8 cellular contexts compared by ENCODE assay signal in the genomic region with DNA sequence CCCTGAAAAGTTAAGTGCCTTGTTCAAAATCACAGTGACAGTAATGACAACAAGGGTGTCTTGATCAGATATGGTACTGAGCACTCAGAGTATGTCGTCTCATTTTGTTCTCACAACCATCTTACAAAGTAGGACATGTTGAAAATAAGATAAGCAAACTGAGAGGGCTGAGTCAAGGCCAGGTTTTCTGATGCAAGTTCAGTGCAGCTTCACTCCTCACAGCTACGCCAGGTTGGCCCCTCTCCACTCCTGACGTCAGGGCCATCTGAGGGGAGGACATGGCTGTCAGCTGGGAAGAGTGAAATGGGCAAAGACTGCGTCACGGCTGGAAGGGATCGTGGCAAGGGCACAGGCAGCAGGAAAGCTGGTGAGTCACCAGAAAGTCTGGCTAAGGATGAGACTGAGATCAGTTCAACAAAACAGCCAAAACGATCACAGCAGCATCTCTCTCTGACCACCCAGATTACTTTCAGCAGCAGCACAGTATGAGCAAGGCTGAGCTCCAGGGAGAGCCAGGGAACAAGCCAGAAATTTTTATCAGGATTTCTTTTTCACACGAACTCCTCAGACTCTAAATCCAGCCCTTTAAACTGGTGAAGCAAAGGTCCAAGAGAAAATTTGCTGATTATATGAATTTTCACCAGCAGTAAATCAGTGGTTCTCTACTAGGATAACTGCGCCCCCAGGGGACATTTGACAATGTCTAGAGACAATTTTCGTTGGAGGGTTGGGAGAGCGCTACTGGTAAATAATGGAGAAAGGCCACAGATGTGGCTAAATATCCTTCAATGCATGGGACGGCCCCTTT.
A peak's percentile ranks its signal among the peaks of the same experiment; 100 is the strongest.
DNase-seq lines count a peak whose midpoint lies in the region; ATAC-seq and TF ChIP-seq lines count a peak whose summit lies in the region.

No MANE protein-coding gene starts in this region.

- H3K4me1 Mint-ChIP-seq in naive thymus-derived CD4-positive, alpha-beta T cell: peaks cover 16 to 57% (median 38%) of the 10 kb centered on the region in 7 donors

- DNase-seq in AG09319 (ENCODE audit: extremely low read depth, low read depth): peak; percentile 98
- DNase-seq in PC-3: peak; percentile 78
- no peak for DNase-seq in naive thymus-derived CD4-positive, alpha-beta T cell
- DNase-seq in OCI-LY7 (ENCODE audit: low spot score): no peak
- DNase-seq in DMS79 treated with DMSO at 0.1 percent for 48 hours (lab: John Stamatoyannopoulos, UW): no peak

- no peaks in the 10 kb centered on the region for H3K27me3 Mint-ChIP-seq in naive thymus-derived CD4-positive, alpha-beta T cell

- H3K79me2 ChIP-seq in PC-3 (ENCODE audit: low read length) (no peaks in the 10 kb centered on the region), OCI-LY7 (ENCODE audit: insufficient read depth, low read depth, low read length) (no peaks in the 10 kb centered on the region)

- H3K27me3 ChIP-seq in PC-3 (ENCODE audit: low read length) (no peaks in the 10 kb centered on the region), esophagus (ENCODE audit: control insufficient read depth in 1 of 2, insufficient read depth in 2 of 2, low read length in 2 of 2) (no peaks in the 10 kb centered on the region)
- H3K27me3 ChIP-seq in naive thymus-derived CD4-positive, alpha-beta T cell (ENCODE audit: control insufficient read depth in 2 of 2, insufficient read depth in 2 of 2, low read length in 2 of 2): no peaks in the 10 kb centered on the region

- peaks cover 0 to 39% (median 14%) of the 10 kb centered on the region in 5 donors for H3K36me3 Mint-ChIP-seq in naive thymus-derived CD4-positive, alpha-beta T cell

- no peaks in the 10 kb centered on the region for H3F3A ChIP-seq in PC-3 (ENCODE audit: low read length, unreplicated experiment)

- H3K27ac ChIP-seq in PC-3 (ENCODE audit: low read length): peak overlapping the region; percentile 42
- H3K27ac ChIP-seq in esophagus (ENCODE audit: low read depth in 2 of 2, low read length in 1 of 2): peak overlapping the region; percentile 26 to 37
- no peak overlapping the region for H3K27ac ChIP-seq in naive thymus-derived CD4-positive, alpha-beta T cell (ENCODE audit: low read depth, low read length)
- no peak overlapping the region for H3K27ac ChIP-seq in OCI-LY7 (ENCODE audit: low read depth, low read length, poor library complexity, severe bottlenecking)

- WGBS in esophagus, 2 donors: 53 to 54% methylated on average over 12 of the region's 12 CpGs

- H2AFZ ChIP-seq in PC-3 (ENCODE audit: low read length): peak overlapping the region; percentile 23
- no peak overlapping the region for H2AFZ ChIP-seq in OCI-LY7 (ENCODE audit: low read length)

- H3K9me2 ChIP-seq in PC-3 (replicated peaks; ENCODE audit: low read length) (no peaks in the 10 kb centered on the region), OCI-LY7 (ENCODE audit: insufficient read depth, low read length) (no peaks in the 10 kb centered on the region)

- peaks cover 2 to 43% (median 16%) of the 10 kb centered on the region in 11 donors for H3K9me3 Mint-ChIP-seq in naive thymus-derived CD4-positive, alpha-beta T cell

- no peak overlapping the region for H3K9ac ChIP-seq in PC-3 (ENCODE audit: low read length)

- intact Hi-C loops in PC-3 (cut with micrococcal nuclease) (no loop called here), OCI-LY7 (cut with micrococcal nuclease; ENCODE audit: unreplicated experiment) (no loop called here)
- intact Hi-C loops in naive thymus-derived CD4-positive, alpha-beta T cell (cut with micrococcal nuclease): loop anchor here in 1 of 2 donors (2.0 kb wide), 1 partner anchor 15 kb away; no protein-coding TSS in a partner anchor

- H3K4me1 ChIP-seq in PC-3 (ENCODE audit: insufficient read depth, low read length) (peaks cover 24% of the 10 kb centered on the region), esophagus (ENCODE audit: control insufficient read depth in 2 of 2, insufficient read depth in 2 of 2, low read length in 1 of 2) (peaks cover 0 to 2% of the 10 kb centered on the region in 2 donors), OCI-LY7 (ENCODE audit: insufficient read depth, low read length, poor library complexity, severe bottlenecking) (peaks cover 1% of the 10 kb centered on the region)
- H3K4me1 ChIP-seq in naive thymus-derived CD4-positive, alpha-beta T cell (ENCODE audit: control insufficient read depth in 2 of 2, insufficient read depth in 2 of 2, low read length in 2 of 2): peaks cover 1 to 7% of the 10 kb centered on the region in 2 donors

- POLR2A ChIA-PET in PC-3 (lab: Charles Lee; ENCODE audit: unreplicated experiment): no interaction called here
- POLR2A ChIA-PET in naive thymus-derived CD4-positive, alpha-beta T cell (lab: Charles Lee): interaction anchor here (1.2 to 1.6 kb wide), 3 partner anchors 9 to 17 kb away, joined by 3 to 4 read pairs (median 4); no protein-coding TSS in a partner anchor
- POLR2A ChIA-PET in OCI-LY7 (lab: Charles Lee): no interaction called here

- H3K36me3 ChIP-seq in PC-3 (ENCODE audit: low read depth, low read length): no peaks in the 10 kb centered on the region
- no peaks in the 10 kb centered on the region for H3K36me3 ChIP-seq in esophagus (ENCODE audit: control insufficient read depth in 2 of 2, insufficient read depth in 2 of 2, low read length in 1 of 2)
- H3K36me3 ChIP-seq in naive thymus-derived CD4-positive, alpha-beta T cell (ENCODE audit: control insufficient read depth in 2 of 3, insufficient read depth in 3 of 3, low read length in 3 of 3): no peaks in the 10 kb centered on the region
- no peaks in the 10 kb centered on the region for H3K36me3 ChIP-seq in OCI-LY7 (ENCODE audit: insufficient read depth, low read length)

- H3K4me3 ChIP-seq in PC-3 (ENCODE audit: low read length): no peak overlapping the region
- no peak overlapping the region for H3K4me3 ChIP-seq in esophagus (ENCODE audit: low read depth in 1 of 2, low read length in 2 of 2)
- H3K4me3 ChIP-seq in naive thymus-derived CD4-positive, alpha-beta T cell (ENCODE audit: low read length): no peak overlapping the region
- H3K4me3 ChIP-seq in OCI-LY7 (ENCODE audit: low read depth, low read length, poor library complexity, severe bottlenecking): no peak overlapping the region

- CTCF ChIA-PET in PC-3 (lab: Charles Lee): no interaction called here
- CTCF ChIA-PET in naive thymus-derived CD4-positive, alpha-beta T cell (lab: Charles Lee): no interaction called here
- CTCF ChIA-PET in OCI-LY7 (lab: Charles Lee; ENCODE audit: unreplicated experiment): no interaction called here

- H3K4me2 ChIP-seq in PC-3 (ENCODE audit: low read length): peak overlapping the region; percentile 12
- no peak overlapping the region for H3K4me2 ChIP-seq in OCI-LY7 (ENCODE audit: low read length)

- H3K9me3 ChIP-seq in PC-3 (ENCODE audit: low read length) (no peaks in the 10 kb centered on the region), esophagus (ENCODE audit: control insufficient read depth in 2 of 2, insufficient read depth in 1 of 2, low read depth in 1 of 2, low read length in 1 of 2) (no peaks in the 10 kb centered on the region), OCI-LY7 (ENCODE audit: low read length) (no peaks in the 10 kb centered on the region)
- H3K9me3 ChIP-seq in naive thymus-derived CD4-positive, alpha-beta T cell (ENCODE audit: control insufficient read depth in 2 of 3, low read length in 3 of 3): no peaks in the 10 kb centered on the region

- H4K20me1 ChIP-seq in PC-3 (ENCODE audit: low read length) (no peaks in the 10 kb centered on the region), OCI-LY7 (ENCODE audit: insufficient read depth, low read length) (no peaks in the 10 kb centered on the region)

- peak overlapping the region in 3 of 10 donors; percentile 4 to 28 (median 8) for H3K4me3 Mint-ChIP-seq in naive thymus-derived CD4-positive, alpha-beta T cell

- ATAC-seq in PC-3 (peak; percentile 91), GM19035 (IDR thresholded peaks at IDR 0.05; ENCODE audit: unreplicated experiment) (no peak), GM21576 (IDR thresholded peaks at IDR 0.05; ENCODE audit: unreplicated experiment) (no peak)
- no peak for ATAC-seq in naive thymus-derived CD4-positive, alpha-beta T cell

- TF ChIP-seq CTCF in AG09319 (IDR thresholded peaks at IDR 0.05; ENCODE audit: low read depth, low read length) (no peak; the same call in 1 of the 2 replicates), PC-3 (conservative IDR thresholded peaks at IDR 0.05; ENCODE audit: low read depth, low read length) (no peak), OCI-LY7 (conservative IDR thresholded peaks at IDR 0.05; ENCODE audit: low read length) (no peak)

- BruUV-seq in PC-3 (replicated peaks; lab: Mats Ljungman, UMichigan) (no TSS peak), OCI-LY7 (replicated peaks; lab: Mats Ljungman, UMichigan) (no TSS peak)

- peak overlapping the region in 6 of 9 donors; percentile 24 to 81 (median 58) for H3K27ac Mint-ChIP-seq in naive thymus-derived CD4-positive, alpha-beta T cell

Comparison
In these comparisons a context has a peak if more than half of its experiments do, and no peak if none do; other contexts are left out.
1. DNase-seq: peak in AG09319 (single experiment) and PC-3 (single experiment); none in naive thymus-derived CD4-positive, alpha-beta T cell (0 of 9), OCI-LY7 (single experiment) and DMS79 treated with DMSO at 0.1 percent for 48 hours (single experiment).
2. H3K27ac ChIP-seq: peak in PC-3 (single experiment) and esophagus (2 of 2); none in naive thymus-derived CD4-positive, alpha-beta T cell (single experiment) and OCI-LY7 (single experiment).